In the genomic region with DNA sequence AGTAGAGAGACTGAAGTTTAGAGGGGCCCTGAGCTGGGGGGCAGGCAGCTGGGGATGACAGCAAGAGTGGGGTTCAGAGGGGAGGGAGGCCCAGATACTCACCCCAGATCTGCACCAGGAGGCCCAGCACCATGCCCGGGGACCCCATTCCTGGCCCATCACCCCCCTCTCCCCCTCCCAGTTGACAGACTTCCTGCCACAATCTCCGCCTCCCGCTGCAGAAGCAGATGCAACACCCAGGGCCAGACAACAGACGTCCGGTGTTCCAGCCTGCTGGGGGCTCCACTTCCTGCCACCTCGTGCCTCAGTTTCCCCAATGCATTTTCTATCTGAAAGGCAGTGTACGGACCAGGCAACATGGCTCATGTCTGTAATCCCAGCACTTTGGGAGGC, we compare ENCODE assay signal across 14 cellular contexts. TPM values are rescaled to one million over a fixed set of nuclear protein-coding genes. Genes with fewer than 3 reads are reported as not detected.
A peak's percentile ranks its signal among the peaks of the same experiment; 100 is the strongest.
DNase-seq lines count a peak whose midpoint lies in the region; ATAC-seq and TF ChIP-seq lines count a peak whose summit lies in the region.
"Had no signal": no experiment of that assay in that cellular context is flagged by ENCODE, and none has a peak within 500 bp of the region (broad histone marks: within the 10 kb centered on the region; RNA-seq: fewer than 3 reads in every experiment).

A gene with protein sequence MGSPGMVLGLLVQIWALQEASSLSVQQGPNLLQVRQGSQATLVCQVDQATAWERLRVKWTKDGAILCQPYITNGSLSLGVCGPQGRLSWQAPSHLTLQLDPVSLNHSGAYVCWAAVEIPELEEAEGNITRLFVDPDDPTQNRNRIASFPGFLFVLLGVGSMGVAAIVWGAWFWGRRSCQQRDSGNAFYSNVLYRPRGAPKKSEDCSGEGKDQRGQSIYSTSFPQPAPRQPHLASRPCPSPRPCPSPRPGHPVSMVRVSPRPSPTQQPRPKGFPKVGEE (minus strand): TSS at position 152 of the 393 bp plus-strand sequence. CDS start 4 bp downstream, at position 148.

- peaks cover 0 to 2% (median 0%) of the 10 kb centered on the region in 7 donors for H3K9me3 Mint-ChIP-seq in CD4-positive, CD25-positive, alpha-beta regulatory T cell
- H3K9me3 Mint-ChIP-seq in activated T-helper 2 cell treated with anti-CD3 and anti-CD28 coated beads, Interferon-gamma antibody, Interleukin-2, Interleukin-4, amounts not matched to agents 10 μg/mL and 5 μg/mL and 100 μg/mL, durations not matched to agents 14 hours and 24 hours and 36 hours, result no peaks in the 10 kb centered on the region
- no peaks in the 10 kb centered on the region for H3K9me3 Mint-ChIP-seq in natural killer cell
- H3K9me3 Mint-ChIP-seq: mesothelial cell of epicardium had no signal

- no peak within 1 kb of the TSS for H3K18ac ChIP-seq in IMR-90 (ENCODE audit: low read depth, low read length)

- WGBS in IMR-90 (ENCODE audit: extremely low coverage in 2 of 2, insufficient read length in 1 of 2), 2 experiments, result no CpG with 5 or more reads among the region's 7 CpGs

- in situ Hi-C loops in IMR-90 (cut with MboI; ENCODE audit: low sequenced_read_pairs), result no loop called here

- no TSS peak for BruUV-seq in IMR-90 (replicated peaks; lab: Mats Ljungman, UMichigan)

- peaks cover 15% of the 10 kb centered on the region for H3K4me1 ChIP-seq in CD4-positive, CD25-positive, alpha-beta regulatory T cell (ENCODE audit: control insufficient read depth, insufficient read depth, low read length, poor library complexity, severe bottlenecking)
- H3K4me1 ChIP-seq in IMR-90 (ENCODE audit: control insufficient read depth, insufficient read depth, low read length), result no peaks in the 10 kb centered on the region
- H3K4me1 ChIP-seq: gastrocnemius medialis had no signal

- H3K9ac ChIP-seq in IMR-90 (ENCODE audit: low read depth, low read length), result no peak within 1 kb of the TSS

- peaks cover 4% of the 10 kb centered on the region for H3K27me3 Mint-ChIP-seq in CD4-positive, CD25-positive, alpha-beta regulatory T cell
- H3K27me3 Mint-ChIP-seq in activated T-helper 2 cell treated with anti-CD3 and anti-CD28 coated beads, Interferon-gamma antibody, Interleukin-2, Interleukin-4, amounts not matched to agents 10 μg/mL and 5 μg/mL and 100 μg/mL, durations not matched to agents 14 hours and 24 hours and 36 hours (ENCODE audit: low read depth), result no peaks in the 10 kb centered on the region
- no peaks in the 10 kb centered on the region for H3K27me3 Mint-ChIP-seq in natural killer cell (ENCODE audit: low read depth in 2 of 2)

- no peaks in the 10 kb centered on the region for H3K36me3 Mint-ChIP-seq in CD4-positive, CD25-positive, alpha-beta regulatory T cell
- peaks cover 4% of the 10 kb centered on the region for H3K36me3 Mint-ChIP-seq in activated T-helper 2 cell treated with anti-CD3 and anti-CD28 coated beads, Interferon-gamma antibody, Interleukin-2, Interleukin-4, amounts not matched to agents 10 μg/mL and 5 μg/mL and 100 μg/mL, durations not matched to agents 14 hours and 24 hours and 36 hours (ENCODE audit: low read depth)
- H3K36me3 Mint-ChIP-seq in natural killer cell, result no peaks in the 10 kb centered on the region

- TF ChIP-seq POLR2A in IMR-90 (IDR thresholded peaks at IDR 0.05; ENCODE audit: low read depth, low read length), result no peak

- dilution Hi-C loops in IMR-90 (cut with HindIII; ENCODE audit: low sequenced_read_pairs, unreplicated experiment), result no loop called here

- H2BK120ac ChIP-seq in IMR-90 (ENCODE audit: low read depth, low read length), result no peak within 1 kb of the TSS

- peak within 1 kb of the TSS; percentile 88 to 91 (median 91) for H3K27ac Mint-ChIP-seq in CD4-positive, CD25-positive, alpha-beta regulatory T cell
- H3K27ac Mint-ChIP-seq in activated T-helper 2 cell treated with anti-CD3 and anti-CD28 coated beads, Interferon-gamma antibody, Interleukin-2, Interleukin-4, amounts not matched to agents 10 μg/mL and 5 μg/mL and 100 μg/mL, durations not matched to agents 14 hours and 24 hours and 36 hours, result peak within 1 kb of the TSS; percentile 79
- H3K27ac Mint-ChIP-seq in natural killer cell, result peak within 1 kb of the TSS; percentile 80 to 94
- H3K27ac Mint-ChIP-seq: mesothelial cell of epicardium had no signal

- H3K4me3 ChIP-seq in CD4-positive, CD25-positive, alpha-beta regulatory T cell (ENCODE audit: low read depth, low read length), result peak within 1 kb of the TSS; percentile 44
- H3K4me3 ChIP-seq in IMR-90 (ENCODE audit: insufficient read depth, low read depth, low read length), result no peak within 1 kb of the TSS
- H3K4me3 ChIP-seq: gastrocnemius medialis had no signal

- H3K14ac ChIP-seq in IMR-90 (replicated peaks; ENCODE audit: low read depth, low read length), result no peak within 1 kb of the TSS

- H4K20me1 ChIP-seq in IMR-90 (ENCODE audit: insufficient read depth, low read length), result no peaks in the 10 kb centered on the region

- H3K79me1 ChIP-seq in IMR-90 (ENCODE audit: low read depth in 1 of 2, low read length in 2 of 2), result peaks cover 0 to 3% of the 10 kb centered on the region in 2 experiments; a peak in 1 of 4 replicates

- H3K4me3 Mint-ChIP-seq in CD4-positive, CD25-positive, alpha-beta regulatory T cell, result peak within 1 kb of the TSS; percentile 85 to 91 (median 90)
- peak within 1 kb of the TSS; percentile 74 for H3K4me3 Mint-ChIP-seq in activated T-helper 2 cell treated with anti-CD3 and anti-CD28 coated beads, Interferon-gamma antibody, Interleukin-2, Interleukin-4, amounts not matched to agents 10 μg/mL and 5 μg/mL and 100 μg/mL, durations not matched to agents 14 hours and 24 hours and 36 hours (ENCODE audit: low read depth)
- H3K4me3 Mint-ChIP-seq in natural killer cell, result peak within 1 kb of the TSS; percentile 55
- H3K4me3 Mint-ChIP-seq: mesothelial cell of epicardium had no signal

- peak in 1 of 2 donors; percentile 4 for ATAC-seq in CD4-positive, CD25-positive, alpha-beta regulatory T cell (ENCODE audit: low read depth in 2 of 2)
- ATAC-seq in IMR-90 (ENCODE audit: low read depth) (no peak), natural killer cell (peak in 1 of 3 donors; percentile 9), HG02798 (IDR thresholded peaks at IDR 0.05; ENCODE audit: poor library complexity, unreplicated experiment) (no peak)
- ATAC-seq: gastrocnemius medialis, HCT116 had no signal

- H2AK9ac ChIP-seq in IMR-90 (replicated peaks; ENCODE audit: low read depth, low read length, poor library complexity), result no peak within 1 kb of the TSS

- no peaks in the 10 kb centered on the region for H3K36me3 ChIP-seq in CD4-positive, CD25-positive, alpha-beta regulatory T cell (ENCODE audit: control insufficient read depth, insufficient read depth, low read length)
- H3K36me3 ChIP-seq in IMR-90 (ENCODE audit: control insufficient read depth, insufficient read depth, low read length), result no peaks in the 10 kb centered on the region
- H3K36me3 ChIP-seq: gastrocnemius medialis had no signal

- no peaks in the 10 kb centered on the region for H3K27me3 ChIP-seq in CD4-positive, CD25-positive, alpha-beta regulatory T cell (ENCODE audit: control insufficient read depth, insufficient read depth, low read length)
- no peaks in the 10 kb centered on the region for H3K27me3 ChIP-seq in IMR-90 (ENCODE audit: control insufficient read depth, insufficient read depth, low read length)

- no peaks in the 10 kb centered on the region for H3K9me3 ChIP-seq in CD4-positive, CD25-positive, alpha-beta regulatory T cell (ENCODE audit: control insufficient read depth in 2 of 2, low read length in 2 of 2)
- H3K9me3 ChIP-seq in IMR-90 (ENCODE audit: control insufficient read depth, insufficient read depth, low read length), result no peaks in the 10 kb centered on the region
- H3K9me3 ChIP-seq: gastrocnemius medialis had no signal

- intact Hi-C loops in IMR-90 (cut with micrococcal nuclease), result no loop called here
- intact Hi-C loops in activated T-helper 2 cell treated with anti-CD3 and anti-CD28 coated beads, Interferon-gamma antibody, Interleukin-2, Interleukin-4, amounts not matched to agents 10 μg/mL and 5 μg/mL and 100 μg/mL, durations not matched to agents 14 hours and 24 hours and 36 hours (cut with micrococcal nuclease), result no loop called here
- intact Hi-C loops in natural killer cell (cut with micrococcal nuclease), result loop anchor here (5.0 kb wide), 1 partner anchor 35 kb away; no protein-coding TSS in a partner anchor

- POLR2A ChIA-PET in IMR-90 (lab: Charles Lee; ENCODE audit: unreplicated experiment), result no interaction called here

- H4K5ac ChIP-seq in IMR-90 (ENCODE audit: low read depth, low read length), result no peak within 1 kb of the TSS

- peaks cover 0 to 51% (median 11%) of the 10 kb centered on the region in 4 donors for H3K4me1 Mint-ChIP-seq in CD4-positive, CD25-positive, alpha-beta regulatory T cell
- peaks cover 29% of the 10 kb centered on the region for H3K4me1 Mint-ChIP-seq in activated T-helper 2 cell treated with anti-CD3 and anti-CD28 coated beads, Interferon-gamma antibody, Interleukin-2, Interleukin-4, amounts not matched to agents 10 μg/mL and 5 μg/mL and 100 μg/mL, durations not matched to agents 14 hours and 24 hours and 36 hours (ENCODE audit: low read depth)
- peaks cover 30 to 55% of the 10 kb centered on the region in 2 donors for H3K4me1 Mint-ChIP-seq in natural killer cell

- H2BK5ac ChIP-seq in IMR-90 (ENCODE audit: low read depth, low read length, poor library complexity, severe bottlenecking), result no peak within 1 kb of the TSS

- H2BK20ac ChIP-seq in IMR-90 (ENCODE audit: low read depth, low read length), result no peak within 1 kb of the TSS

- H3K4ac ChIP-seq in IMR-90 (ENCODE audit: low read depth, low read length), result no peak within 1 kb of the TSS

- H2AK5ac ChIP-seq in IMR-90 (ENCODE audit: low read depth, low read length), result no peak within 1 kb of the TSS

- no peak within 1 kb of the TSS for H4K8ac ChIP-seq in IMR-90 (ENCODE audit: low read depth in 2 of 2, low read length in 2 of 2)

- DNase-seq in CD4-positive, CD25-positive, alpha-beta regulatory T cell, result peak in 1 of 3 donors; percentile 30
- no peak for DNase-seq in IMR-90
- DNase-seq in activated T-helper 2 cell treated with anti-CD3 and anti-CD28 coated beads, Interferon-gamma antibody, Interleukin-2, Interleukin-4, amounts not matched to agents 10 μg/mL and 5 μg/mL and 100 μg/mL, durations not matched to agents 14 hours and 24 hours and 36 hours (ENCODE audit: low spot score), result no peak
- DNase-seq in natural killer cell, result no peak
- no peak for DNase-seq in NCI-H2081 (lab: John Stamatoyannopoulos, UW)
- DNase-seq in NCI-H524 treated with DMSO at 0.1 percent for 48 hours (lab: John Stamatoyannopoulos, UW), result no peak
- DNase-seq in stimulated activated CD4-positive, alpha-beta T cell treated with anti-CD3 and anti-CD28 coated beads, Interleukin-15, amount 100 ng/mL, for 24 hours, result no peak
- DNase-seq: gastrocnemius medialis, OCI-M1, retina had no signal

- no peak within 1 kb of the TSS for H4K91ac ChIP-seq in IMR-90 (ENCODE audit: insufficient read depth, low read depth, low read length)

- peaks cover 6% of the 10 kb centered on the region; the same call in 1 of the 2 replicates for H3K9me1 ChIP-seq in IMR-90 (ENCODE audit: insufficient read depth, low read length)

- TF ChIP-seq CTCF in IMR-90 (conservative IDR thresholded peaks at IDR 0.05; ENCODE audit: low read depth, low read length), result no peak
- TF ChIP-seq CTCF in natural killer cell (IDR thresholded peaks at IDR 0.05), result no peak

- H3K27ac ChIP-seq in CD4-positive, CD25-positive, alpha-beta regulatory T cell (ENCODE audit: insufficient read depth, low read length, poor library complexity, severe bottlenecking), result no peak within 1 kb of the TSS
- H3K27ac ChIP-seq in IMR-90 (ENCODE audit: insufficient read depth, low read length), result no peak within 1 kb of the TSS
- H3K27ac ChIP-seq: C4-2B, gastrocnemius medialis had no signal

- TF ChIP-seq RAD21 in IMR-90 (IDR thresholded peaks at IDR 0.05; ENCODE audit: low read length), result no peak

- peak within 1 kb of the TSS; percentile 41 for H2AFZ ChIP-seq in IMR-90 (replicated peaks; ENCODE audit: low read length, poor library complexity)

- H2BK15ac ChIP-seq in IMR-90 (ENCODE audit: low read depth, low read length), result no peak within 1 kb of the TSS

- no peak within 1 kb of the TSS for H3K4me2 ChIP-seq in IMR-90 (ENCODE audit: low read depth, low read length)

- CTCF ChIA-PET in IMR-90 (lab: Yijun Ruan, JAX), result no interaction called here

- no peak within 1 kb of the TSS for H3K56ac ChIP-seq in IMR-90 (ENCODE audit: extremely low read depth, insufficient read depth, low read length)

- no peak within 1 kb of the TSS for H3K23ac ChIP-seq in IMR-90 (ENCODE audit: low read depth, low read length)

RNA-seq across cellular contexts. Expression of the gene that starts here (rescaled TPM):
- 4.8 TPM for total RNA-seq in CD4-positive, CD25-positive, alpha-beta regulatory T cell
- 10 to 100 TPM in 2 of 4 donors, 1 to 10 TPM in 2; 4.8 to 17.1 (median 11.1) TPM for polyA plus RNA-seq in CD4-positive, CD25-positive, alpha-beta regulatory T cell
- total RNA-seq in IMR-90 (2012; rRNA removed) (not detected in 2 replicates), natural killer cell (10 to 100 TPM; 33.8 to 45.3 (median 41.1) TPM)
- not detected in 2 replicates for polyA plus RNA-seq in IMR-90 (2012; rRNA removed)
- polyA plus RNA-seq in IMR-90 (2012; cell fraction: cytosol; rRNA removed), result not detected in 2 replicates
- polyA plus RNA-seq in IMR-90 (2012; cell fraction: nucleus; rRNA removed; ENCODE audit: low replicate concordance), result 0.07 TPM in 1 of 2 replicates, not detected in the other
- 9.2 and 10.8 TPM in 2 replicates for total RNA-seq in activated T-helper 2 cell treated with anti-CD3 and anti-CD28 coated beads, Interferon-gamma antibody, Interleukin-2, Interleukin-4, amounts not matched to agents 10 μg/mL and 5 μg/mL and 100 μg/mL, durations not matched to agents 14 hours and 24 hours and 36 hours
- total RNA-seq: gastrocnemius medialis, mesothelial cell of epicardium had no signal

Comparison
In these comparisons a context has a peak if more than half of its experiments do, and no peak if none do; other contexts are left out.
1. RNA of the gene that starts here (polyA plus RNA-seq): 4.8 to 17.1 TPM in CD4-positive, CD25-positive, alpha-beta regulatory T cell; 0.07 TPM in IMR-90; every median in the first group is over 4 times any median in the second.
2. Peak in every context shown above with its lines, with median percentiles within 50 percentile points of each other: H3K27ac Mint-ChIP-seq and H3K4me3 Mint-ChIP-seq.